Comparison of ENCODE assay signal across 8 cellular contexts in the genomic region with DNA sequence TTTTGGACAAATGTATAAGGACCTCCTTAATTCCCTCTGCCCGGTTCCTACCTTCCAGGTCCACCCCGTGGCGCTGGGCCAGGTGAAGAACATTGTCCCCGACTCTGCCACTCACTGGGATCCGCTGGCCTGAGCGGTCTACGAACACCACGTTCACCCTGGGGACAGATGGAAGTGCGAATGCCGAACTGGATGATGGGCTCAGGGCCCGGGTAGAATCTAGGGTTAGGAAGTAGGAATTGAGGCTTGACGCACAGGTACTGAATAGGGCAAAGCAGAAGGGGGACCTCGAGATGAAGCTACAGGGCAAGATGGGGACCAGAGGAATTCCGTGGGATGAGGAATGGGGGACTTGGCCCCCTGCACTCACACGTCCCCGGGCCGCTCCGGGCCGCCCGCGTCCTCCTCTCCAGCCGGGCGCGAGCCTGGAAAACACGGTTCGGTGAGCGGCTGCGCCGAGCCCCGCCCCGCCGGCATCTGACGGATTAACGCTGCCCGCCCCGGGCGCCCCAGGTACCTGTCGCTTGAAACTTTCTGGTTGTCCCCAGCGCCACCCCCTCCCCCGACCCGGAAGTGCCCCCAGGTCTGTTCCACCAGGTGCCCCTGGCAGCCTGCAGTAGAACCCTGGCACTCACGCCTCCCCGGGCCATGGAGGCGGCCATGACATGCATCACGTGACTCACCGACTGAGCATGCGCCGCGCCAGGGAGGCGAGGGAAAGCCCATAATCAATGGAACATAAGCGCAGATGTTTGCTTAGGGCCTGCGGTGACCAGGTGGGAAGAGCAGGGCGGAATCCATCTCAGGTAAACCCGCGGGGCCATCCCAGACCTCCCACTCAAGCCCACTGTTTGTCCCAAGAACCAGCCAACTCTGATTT. TPM values are rescaled to one million over a fixed set of nuclear protein-coding genes. Genes with fewer than 3 reads are reported as not detected.
DNase-seq lines count a peak whose midpoint lies in the region; ATAC-seq, FAIRE-seq and TF ChIP-seq lines count a peak whose summit lies in the region.

A gene (minus strand): TSS at position 681 of the 880 bp plus-strand sequence. CDS start 19 bp downstream, at position 662.

- peaks cover 49% of the 10 kb centered on the region for H3K36me3 ChIP-seq in WERI-Rb-1
- peaks cover 1% of the 10 kb centered on the region for H3K36me3 ChIP-seq in breast epithelium
- H3K36me3 ChIP-seq in small intestine (ENCODE audit: control insufficient read depth in 2 of 2, insufficient read depth in 2 of 2, low read length in 2 of 2) = peaks cover 8 to 14% of the 10 kb centered on the region in 2 donors

- H3K4me3 ChIP-seq in WERI-Rb-1 (ENCODE audit: low read depth, low read length) = peak within 1 kb of the TSS; percentile 86
- peak within 1 kb of the TSS; percentile 75 to 95 (median 86) for H3K4me3 ChIP-seq in breast epithelium
- H3K4me3 ChIP-seq in small intestine (ENCODE audit: low read depth in 1 of 2, low read length in 2 of 2) = peak within 1 kb of the TSS; percentile 66 to 68

- 1% methylated on average over 44 to 55 of the region's 55 CpGs for WGBS in small intestine, 3 donors

- ATAC-seq in HG02852 (IDR thresholded peaks at IDR 0.05; ENCODE audit: unreplicated experiment) (peak; percentile 45), GM21367 (IDR thresholded peaks at IDR 0.05; ENCODE audit: unreplicated experiment) (no peak)

- no peak for TF ChIP-seq POLR2A in breast epithelium (IDR thresholded peaks at IDR 0.05)

- no peaks in the 10 kb centered on the region for H3K9me3 ChIP-seq in WERI-Rb-1 (ENCODE audit: severe bottlenecking)
- H3K9me3 ChIP-seq in breast epithelium = no peaks in the 10 kb centered on the region
- no peaks in the 10 kb centered on the region for H3K9me3 ChIP-seq in small intestine (ENCODE audit: control insufficient read depth, low read depth)

- FAIRE-seq in small intestine (lab: Jason Lieb, UNC) = no peak

- H3K27ac ChIP-seq in WERI-Rb-1 (peak within 1 kb of the TSS; percentile 71), breast epithelium (peak within 1 kb of the TSS; percentile 54 to 72), small intestine (ENCODE audit: low read depth in 1 of 2, low read length in 1 of 2) (no peak within 1 kb of the TSS)

- intact Hi-C loops in breast epithelium (cut with DNase I; ENCODE audit: low total_unique reads) = no loop called here

- H3K27me3 ChIP-seq in WERI-Rb-1 (ENCODE audit: insufficient read depth, low read depth, severe bottlenecking) = no peaks in the 10 kb centered on the region
- H3K27me3 ChIP-seq in breast epithelium = no peaks in the 10 kb centered on the region
- no peaks in the 10 kb centered on the region for H3K27me3 ChIP-seq in small intestine (ENCODE audit: control insufficient read depth in 2 of 2, insufficient read depth in 2 of 2, low read length in 2 of 2)

- DNase-seq in ELR (ENCODE audit: low read depth) (peak; percentile 87), NCI-H2196 (lab: John Stamatoyannopoulos, UW; ENCODE audit: unreplicated experiment) (peak; percentile 93), WERI-Rb-1 (peak; percentile 94), breast epithelium (ENCODE audit: low spot score in 2 of 2) (peak; percentile 73 to 82), iPS-NIHi7 (ENCODE audit: extremely low spot score) (peak; percentile 95), small intestine (peak; percentile 90)

- TF ChIP-seq CTCF in WERI-Rb-1 (IDR thresholded peaks at IDR 0.05; ENCODE audit: low read depth, low read length) = no peak
- no peak for TF ChIP-seq CTCF in breast epithelium (IDR thresholded peaks at IDR 0.05)

- H3K4me1 ChIP-seq in breast epithelium (no peaks in the 10 kb centered on the region), small intestine (ENCODE audit: control insufficient read depth in 2 of 2, insufficient read depth in 1 of 2, low read depth in 1 of 2, low read length in 1 of 2) (no peaks in the 10 kb centered on the region)

RNA-seq across cellular contexts. Expression of the gene that starts here (rescaled TPM):
- 10 to 100 TPM; 14.7 to 19.9 (median 15.7) TPM for total RNA-seq in breast epithelium
- polyA plus RNA-seq in small intestine = 10 to 100 TPM; 15.1 to 22.9 (median 19.9) TPM

Comparison
In these comparisons a context has a peak if more than half of its experiments do, and no peak if none do; other contexts are left out.
1. H3K27ac ChIP-seq: peak in WERI-Rb-1 (single experiment) and breast epithelium (2 of 2); none in small intestine (0 of 2).
2. Peak in every context shown above with its lines, with median percentiles within 50 percentile points of each other: DNase-seq and H3K4me3 ChIP-seq.